1 cellular context compared by ENCODE assay signal in the genomic region with DNA sequence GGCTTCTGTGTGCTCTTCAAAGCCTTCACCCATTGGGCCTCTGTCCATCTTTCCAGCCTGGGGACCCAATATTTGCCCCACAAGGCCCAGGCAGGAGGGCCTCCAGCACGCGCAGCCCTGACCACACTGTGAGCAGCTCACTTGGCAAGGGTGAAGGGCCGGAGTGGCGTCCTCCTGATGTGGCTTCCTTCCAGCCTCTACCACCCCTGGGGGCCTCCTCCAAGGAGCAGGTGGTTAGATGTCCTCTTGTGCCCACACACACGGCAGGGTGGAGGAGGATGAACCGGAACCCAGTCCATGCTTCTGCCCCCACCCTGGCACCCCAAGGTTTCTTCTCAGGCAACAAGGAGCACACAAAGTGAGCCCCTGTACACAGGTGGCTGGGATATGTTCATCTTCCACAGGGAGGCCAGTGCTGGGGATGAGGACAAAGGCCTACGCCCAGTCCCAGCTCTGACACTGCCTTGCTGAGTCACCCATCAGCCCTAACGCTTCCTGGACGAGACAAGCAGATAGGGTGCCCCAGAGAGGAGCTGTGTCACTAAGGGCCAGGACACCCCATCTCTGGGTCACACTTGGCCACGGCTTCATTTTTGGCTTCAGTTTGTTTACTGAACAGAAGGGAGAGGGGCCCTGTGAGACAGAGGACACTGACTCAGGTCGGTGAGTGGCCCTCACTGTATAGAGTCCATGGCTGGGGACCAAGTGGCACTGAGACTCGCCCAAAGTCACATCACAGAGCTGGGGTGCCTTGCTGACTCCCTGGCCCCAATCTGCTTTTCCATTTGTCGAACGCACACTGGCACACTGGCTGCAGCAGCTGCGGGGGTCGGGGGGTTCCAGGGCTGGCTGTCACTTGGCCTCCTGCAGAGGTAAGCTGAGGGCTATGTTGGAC.
TF ChIP-seq lines count a peak whose summit lies in the region.

No MANE protein-coding gene starts in this region.

TF ChIP-seq in GM12891, 5 proteins besides CTCF, POLR2A, EP300 and RAD21:
- TF ChIP-seq POU2F2 (IDR thresholded peaks at IDR 0.05; ENCODE audit: low read depth, low read length) (no peak), PAX5 (IDR thresholded peaks at IDR 0.05; ENCODE audit: insufficient read depth, low read length, severe bottlenecking) (no peak), POLR2AphosphoS5 (IDR thresholded peaks at IDR 0.05; ENCODE audit: low read depth, low read length) (no peak), SPI1 (IDR thresholded peaks at IDR 0.05; ENCODE audit: low read depth, low read length) (no peak), TAF1 (IDR thresholded peaks at IDR 0.05; ENCODE audit: low read depth, low read length) (no peak)
TF ChIP-seq in GM12891: peak in this region for 0.
